ENCODE assay signal across 19 cellular contexts in genomic region chr9:111831371-111832108, GRCh38. TPM values are rescaled to one million over a fixed set of nuclear protein-coding genes. Genes with fewer than 3 reads are reported as not detected.
DNase-seq lines count a peak whose midpoint lies in the region; FAIRE-seq and TF ChIP-seq lines count a peak whose summit lies in the region.
"Had no signal": no experiment of that assay in that cellular context is flagged by ENCODE, and none has a peak within 500 bp of the region (broad histone marks: within the 10 kb centered on the region; RNA-seq: fewer than 3 reads in every experiment).

No MANE protein-coding gene starts in this region.

- H3K4me2 ChIP-seq in PC-9, result no peak overlapping the region

- no peaks in the 10 kb centered on the region; the same call in 1 of the 2 replicates for H3K4me1 ChIP-seq in PC-9 (replicated peaks; ENCODE audit: insufficient read depth)
- no peaks in the 10 kb centered on the region for H3K4me1 ChIP-seq in kidney (ENCODE audit: control insufficient read depth in 1 of 2, insufficient read depth in 1 of 2, low read depth in 1 of 2, low read length in 2 of 2)
- H3K4me1 ChIP-seq: HAP-1 had no signal

- no peak for FAIRE-seq in kidney (lab: Jason Lieb, UNC)
- FAIRE-seq: D721Med had no signal

- DNase-seq in GM03348 (ENCODE audit: low spot score), result peak; percentile 19
- DNase-seq in LHCN-M2 (ENCODE audit: low read depth), result peak; percentile 45
- DNase-seq in epithelial cell of esophagus (ENCODE audit: low read depth), result peak; percentile 82
- no peak for DNase-seq in PC-9
- DNase-seq in kidney, result no peak
- no peak for DNase-seq in amniotic stem cell (lab: John Stamatoyannopoulos, UW)
- DNase-seq: ACHN, AML-193, NCI-H1105, NCI-H1694 treated with DMSO at 0.1 percent for 48 hours, SIG-M5 had no signal

- H3K9me2 ChIP-seq in PC-9 (ENCODE audit: insufficient read depth), result no peaks in the 10 kb centered on the region

- H3K9ac ChIP-seq in kidney (ENCODE audit: low read length in 2 of 2), result no peak overlapping the region

- H3K27ac ChIP-seq in skin epidermis (peak overlapping the region in 12 of 21 experiments; percentile 3 to 69 (median 34)), PC-9 (no peak overlapping the region), kidney (ENCODE audit: low read depth in 2 of 2, low read length in 2 of 2) (no peak overlapping the region)
- H3K27ac ChIP-seq: C4-2B had no signal

- H3K36me3 ChIP-seq in PC-9 (ENCODE audit: low read depth) (no peaks in the 10 kb centered on the region), kidney (ENCODE audit: control insufficient read depth in 1 of 2, insufficient read depth in 2 of 2, low read length in 2 of 2) (no peaks in the 10 kb centered on the region)
- H3K36me3 ChIP-seq: HAP-1 had no signal

- no peaks in the 10 kb centered on the region for H3K27me3 ChIP-seq in PC-9 (ENCODE audit: insufficient read depth, low read depth)

- CTCF ChIA-PET in PC-9 (lab: Charles Lee), result no interaction called here

- no peaks in the 10 kb centered on the region for H3K9me3 ChIP-seq in PC-9 (ENCODE audit: insufficient read depth, low read depth)
- H3K9me3 ChIP-seq in kidney (ENCODE audit: control insufficient read depth in 1 of 2, low read length in 2 of 2), result no peaks in the 10 kb centered on the region
- H3K9me3 ChIP-seq: HAP-1 had no signal

- intact Hi-C loops in PC-9 (cut with micrococcal nuclease; ENCODE audit: unreplicated experiment) (no loop called here), kidney (cut with DNase I) (no loop called here)

- POLR2A ChIA-PET in PC-9 (lab: Charles Lee; ENCODE audit: unreplicated experiment), result no interaction called here

- H3F3A ChIP-seq in PC-9 (ENCODE audit: insufficient read depth, low read depth), result 0 out of 2 replicates have a peak, but pooled peaks cover 5% of the 10 kb centered on the region

- H3K4me3 ChIP-seq in epithelial cell of esophagus (ENCODE audit: low read length) (no peak overlapping the region), skin epidermis (no peak overlapping the region), PC-9 (no peak overlapping the region), kidney (ENCODE audit: low read length in 2 of 2) (no peak overlapping the region)
- H3K4me3 ChIP-seq: HAP-1 had no signal

- no peaks in the 10 kb centered on the region for H4K20me1 ChIP-seq in PC-9 (ENCODE audit: insufficient read depth)

- no peaks in the 10 kb centered on the region for H3K79me2 ChIP-seq in PC-9 (ENCODE audit: low read depth)

- TF ChIP-seq CTCF in epithelial cell of esophagus (IDR thresholded peaks at IDR 0.05; ENCODE audit: insufficient read depth, low read depth, low read length, missing control alignments) (no peak), PC-9 (conservative IDR thresholded peaks at IDR 0.05) (no peak), kidney (IDR thresholded peaks at IDR 0.05; ENCODE audit: borderline replicate concordance, extremely low read depth, insufficient read depth) (no peak)

- no peak overlapping the region for H2AFZ ChIP-seq in PC-9

- BruUV-seq in PC-9 (replicated peaks; lab: Mats Ljungman, UMichigan), result no TSS peak

RNA-seq across cellular contexts. Expression of gene SHOC1, which starts 36.8 kb away (rescaled TPM):
- total RNA-seq in LHCN-M2 (2014; rRNA removed) (0.26 TPM in 1 of 2 replicates, not detected in the other), PC-9 (2021) (0.20 TPM in 1 of 2 replicates, not detected in the other), kidney (0.16 TPM)
- 0.04 TPM for polyA plus RNA-seq in LHCN-M2 (2012)
- polyA plus RNA-seq in kidney (ENCODE audit: insufficient read depth, low read depth, low replicate concordance), result 2.5 TPM
- total RNA-seq: G401, NCI-H460, OCI-LY7, RPMI7951 had no signal

Comparison
In these comparisons a context has a peak if more than half of its experiments do, and no peak if none do; other contexts are left out.
1. DNase-seq: peak in GM03348 (single experiment), LHCN-M2 (single experiment) and epithelial cell of esophagus (single experiment); none in PC-9 (0 of 2), kidney (single experiment) and amniotic stem cell (single experiment).
2. H3K27ac ChIP-seq: peak in skin epidermis (12 of 21); none in PC-9 (single experiment) and kidney (0 of 2).